1 cellular context compared by ENCODE assay signal in genomic region chr6:126076992-126077664, GRCh38.
TF ChIP-seq lines count a peak whose summit lies in the region.

No MANE protein-coding gene starts in this region.

TF ChIP-seq in HepG2, 621 proteins besides CTCF, POLR2A, EP300 and RAD21 (continued from another document and continues in another):
- no peak for TF ChIP-seq GMEB2 (CRISPR knock-in tag; IDR thresholded peaks at IDR 0.05; ENCODE audit: low read depth)
- TF ChIP-seq ELF4 (CRISPR knock-in tag; IDR thresholded peaks at IDR 0.05; ENCODE audit: borderline replicate concordance): no peak
- 0 out of 2 replicates have a peak, but pooled peaks have one; percentile 49 for TF ChIP-seq NFKBIZ (CRISPR knock-in tag; IDR thresholded peaks at IDR 0.05)
- no peak for TF ChIP-seq ELF3 (CRISPR knock-in tag; IDR thresholded peaks at IDR 0.05)
- no peak for TF ChIP-seq SAFB2 (CRISPR knock-in tag; IDR thresholded peaks at IDR 0.05; ENCODE audit: borderline replicate concordance, low read depth)
- no peak for TF ChIP-seq EHMT2 (IDR thresholded peaks at IDR 0.05; ENCODE audit: borderline replicate concordance, low read depth, low read length)
- TF ChIP-seq ZNF160 (CRISPR knock-in tag; IDR thresholded peaks at IDR 0.05): no peak
- TF ChIP-seq NFYB (CRISPR knock-in tag; IDR thresholded peaks at IDR 0.05): no peak
- TF ChIP-seq JUNB (CRISPR knock-in tag; IDR thresholded peaks at IDR 0.05; ENCODE audit: borderline replicate concordance): no peak
- TF ChIP-seq ZNF670 (CRISPR knock-in tag; IDR thresholded peaks at IDR 0.05; ENCODE audit: borderline replicate concordance): no peak
- no peak for TF ChIP-seq ZNF10 (CRISPR knock-in tag; IDR thresholded peaks at IDR 0.05; ENCODE audit: borderline replicate concordance, low read depth)
- TF ChIP-seq ZNF619 (CRISPR knock-in tag; IDR thresholded peaks at IDR 0.05): no peak
- TF ChIP-seq SRSF1 (optimal IDR thresholded peaks at IDR 0.05; ENCODE audit: low read depth, low read length): no peak
- TF ChIP-seq HNF4A (CRISPR knock-in tag; IDR thresholded peaks at IDR 0.05): peak; percentile 67
- no peak for TF ChIP-seq IKZF4 (CRISPR knock-in tag; IDR thresholded peaks at IDR 0.05; ENCODE audit: borderline replicate concordance, low read depth, not compliant biosample characterization)
- no peak for TF ChIP-seq U2AF2 (IDR thresholded peaks at IDR 0.05; ENCODE audit: low read depth, low read length)
- TF ChIP-seq ZSCAN22 (CRISPR knock-in tag; IDR thresholded peaks at IDR 0.05): no peak
- no peak for TF ChIP-seq ZNF737 (CRISPR knock-in tag; IDR thresholded peaks at IDR 0.05; ENCODE audit: borderline replicate concordance)
- peak; percentile 61; the same call in 1 of the 2 replicates for TF ChIP-seq ZSCAN5A (CRISPR knock-in tag; IDR thresholded peaks at IDR 0.05; ENCODE audit: borderline replicate concordance)
- no peak for TF ChIP-seq SNAI1 (CRISPR knock-in tag; IDR thresholded peaks at IDR 0.05; ENCODE audit: borderline replicate concordance)
- TF ChIP-seq ZSCAN29 (CRISPR knock-in tag; conservative IDR thresholded peaks at IDR 0.05): no peak
- no peak for TF ChIP-seq ZNF883 (CRISPR knock-in tag; IDR thresholded peaks at IDR 0.05; ENCODE audit: not compliant biosample characterization)
- no peak for TF ChIP-seq TOE1 (CRISPR knock-in tag; IDR thresholded peaks at IDR 0.05)
- 0 out of 2 replicates have a peak, but pooled peaks have one; percentile 15 for TF ChIP-seq ZNF124 (CRISPR knock-in tag; IDR thresholded peaks at IDR 0.05)
- no peak for TF ChIP-seq POLR2AphosphoS5 (IDR thresholded peaks at IDR 0.05; ENCODE audit: low read depth, low read length)
- TF ChIP-seq KLF11 (CRISPR knock-in tag; IDR thresholded peaks at IDR 0.05): no peak
- no peak for TF ChIP-seq ZNF260 (CRISPR knock-in tag; IDR thresholded peaks at IDR 0.05; ENCODE audit: borderline replicate concordance, low read depth)
- TF ChIP-seq ZNF138 (CRISPR knock-in tag; IDR thresholded peaks at IDR 0.05; ENCODE audit: low read depth): no peak
- no peak for TF ChIP-seq EED (CRISPR knock-in tag; IDR thresholded peaks at IDR 0.05)
- no peak for TF ChIP-seq ZFP36L2 (CRISPR knock-in tag; IDR thresholded peaks at IDR 0.05)
- no peak for TF ChIP-seq NR2F6 (IDR thresholded peaks at IDR 0.05)
- TF ChIP-seq NR2F6 (CRISPR knock-in tag; IDR thresholded peaks at IDR 0.05): no peak
- TF ChIP-seq CSRNP2 (CRISPR knock-in tag; conservative IDR thresholded peaks at IDR 0.05; ENCODE audit: low read depth): no peak
- TF ChIP-seq XBP1 (CRISPR knock-in tag; IDR thresholded peaks at IDR 0.05): no peak
- TF ChIP-seq RCOR2 (CRISPR knock-in tag; IDR thresholded peaks at IDR 0.05): peak; percentile 56
- no peak for TF ChIP-seq TP53 (CRISPR knock-in tag; conservative IDR thresholded peaks at IDR 0.05)
- no peak for TF ChIP-seq ZNF891 (CRISPR knock-in tag; IDR thresholded peaks at IDR 0.05)
- no peak for TF ChIP-seq IRF2 (CRISPR knock-in tag; IDR thresholded peaks at IDR 0.05)
- no peak for TF ChIP-seq E2F2 (CRISPR knock-in tag; IDR thresholded peaks at IDR 0.05; ENCODE audit: borderline replicate concordance)
- TF ChIP-seq ZNF780A (CRISPR knock-in tag; IDR thresholded peaks at IDR 0.05): no peak
- no peak for TF ChIP-seq PTBP1 (IDR thresholded peaks at IDR 0.05; ENCODE audit: low read depth, low read length, poor library complexity, severe bottlenecking)
- TF ChIP-seq ATF2 (CRISPR knock-in tag; IDR thresholded peaks at IDR 0.05): 0 out of 2 replicates have a peak, but pooled peaks have one; percentile 21
- TF ChIP-seq TERF1 (CRISPR knock-in tag; IDR thresholded peaks at IDR 0.05): no peak
- TF ChIP-seq SP140L (CRISPR knock-in tag; IDR thresholded peaks at IDR 0.05; ENCODE audit: borderline replicate concordance): 0 out of 2 replicates have a peak, but pooled peaks have one; percentile 57
- TF ChIP-seq KDM2A (CRISPR knock-in tag; IDR thresholded peaks at IDR 0.05; ENCODE audit: borderline replicate concordance, low read depth): no peak
- TF ChIP-seq ZNF280B (CRISPR knock-in tag; IDR thresholded peaks at IDR 0.05; ENCODE audit: borderline replicate concordance): no peak
- TF ChIP-seq IKZF5 (CRISPR knock-in tag; IDR thresholded peaks at IDR 0.05): 0 out of 2 replicates have a peak, but pooled peaks have one; percentile 27
- TF ChIP-seq ZFYVE20 (CRISPR knock-in tag; IDR thresholded peaks at IDR 0.05; ENCODE audit: borderline replicate concordance, low read depth): no peak
- TF ChIP-seq ZNF564 (CRISPR knock-in tag; IDR thresholded peaks at IDR 0.05): 0 out of 2 replicates have a peak, but pooled peaks have one; percentile 26
- no peak for TF ChIP-seq ZBTB37 (CRISPR knock-in tag; IDR thresholded peaks at IDR 0.05)
- no peak for TF ChIP-seq ZBTB46 (CRISPR knock-in tag; IDR thresholded peaks at IDR 0.05; ENCODE audit: borderline replicate concordance)
- TF ChIP-seq SSRP1 (CRISPR knock-in tag; IDR thresholded peaks at IDR 0.05): no peak
- no peak for TF ChIP-seq ZNF546 (CRISPR knock-in tag; conservative IDR thresholded peaks at IDR 0.05)
- TF ChIP-seq ZNF30 (CRISPR knock-in tag; IDR thresholded peaks at IDR 0.05): no peak
- no peak for TF ChIP-seq IRF1 (CRISPR knock-in tag; IDR thresholded peaks at IDR 0.05; ENCODE audit: low read depth)
- TF ChIP-seq ZSCAN12 (CRISPR knock-in tag; IDR thresholded peaks at IDR 0.05): no peak
- TF ChIP-seq ZSCAN30 (CRISPR knock-in tag; IDR thresholded peaks at IDR 0.05): no peak
- no peak for TF ChIP-seq ZNF337 (CRISPR knock-in tag; IDR thresholded peaks at IDR 0.05; ENCODE audit: borderline replicate concordance, low read depth)
- TF ChIP-seq ZBTB8A (CRISPR knock-in tag; IDR thresholded peaks at IDR 0.05; ENCODE audit: borderline replicate concordance, low read depth): no peak
- TF ChIP-seq GZF1 (CRISPR knock-in tag; IDR thresholded peaks at IDR 0.05): no peak
- TF ChIP-seq ZSCAN20 (CRISPR knock-in tag; IDR thresholded peaks at IDR 0.05; ENCODE audit: borderline replicate concordance): no peak
